In genomic region chr10:69839696-69840345, GRCh38 we compare ENCODE assay signal across 13 cellular contexts. TPM values are rescaled to one million over a fixed set of nuclear protein-coding genes. Genes with fewer than 3 reads are reported as not detected.
A peak's percentile ranks its signal among the peaks of the same experiment; 100 is the strongest.
DNase-seq lines count a peak whose midpoint lies in the region; ATAC-seq and TF ChIP-seq lines count a peak whose summit lies in the region.
"Had no signal": no experiment of that assay in that cellular context is flagged by ENCODE, and none has a peak within 500 bp of the region (broad histone marks: within the 10 kb centered on the region; RNA-seq: fewer than 3 reads in every experiment).

No MANE protein-coding gene starts in this region.

- H3K27ac ChIP-seq in body of pancreas, result no peak overlapping the region

- H3K27me3 ChIP-seq in body of pancreas, result no peaks in the 10 kb centered on the region

- TF ChIP-seq CTCF in body of pancreas (IDR thresholded peaks at IDR 0.05), result no peak

- DNase-seq in 8988T (peak; percentile 67), HK-2 (ENCODE audit: unreplicated experiment) (peak; percentile 73), body of pancreas (peak in 3 of 4 donors; percentile 21 to 27 (median 26)), hepatic stellate cell (ENCODE audit: low spot score) (peak; percentile 93), amygdala (lab: John Stamatoyannopoulos, UW) (no peak), COLO668 (lab: John Stamatoyannopoulos, UW; ENCODE audit: unreplicated experiment) (no peak)
- DNase-seq: activated T-cell treated with anti-CD3 and anti-CD28 coated beads for 4 hours, H9, NCI-H1092 treated with DMSO at 0.1 percent for 48 hours, small intestine had no signal

- WGBS in body of pancreas, 2 donors, result 68 to 71% methylated on average over 11 to 17 of the region's 17 CpGs

- no peaks in the 10 kb centered on the region for H3K36me3 ChIP-seq in body of pancreas (replicated peaks in 1 of 2; ENCODE audit: insufficient read depth in 1 of 2, low read depth in 2 of 2)

- no peak overlapping the region for H3K4me3 ChIP-seq in body of pancreas

- ATAC-seq in body of pancreas (peak; percentile 24), GM18519 (IDR thresholded peaks at IDR 0.05; ENCODE audit: low FRiP score, unreplicated experiment) (no peak), HG02759 (IDR thresholded peaks at IDR 0.05; ENCODE audit: unreplicated experiment) (no peak)

- no peak for TF ChIP-seq POLR2A in body of pancreas (IDR thresholded peaks at IDR 0.05)

- intact Hi-C loops in body of pancreas (cut with DNase I), result no loop called here

- H3K4me1 ChIP-seq in body of pancreas, result no peaks in the 10 kb centered on the region

- H3K9me3 ChIP-seq in body of pancreas, result no peaks in the 10 kb centered on the region

RNA-seq across cellular contexts. Expression of gene COL13A1, which starts 38.1 kb away (rescaled TPM):
- total RNA-seq in body of pancreas, result 1 to 10 TPM in 1 of 2 donors, not detected in 1; 2.3 TPM
- total RNA-seq: mesenteric fat pad had no signal

Comparison
In these comparisons a context has a peak if more than half of its experiments do, and no peak if none do; other contexts are left out.
1. DNase-seq: peak in 8988T (single experiment), HK-2 (single experiment), body of pancreas (3 of 4) and hepatic stellate cell (single experiment); none in amygdala (0 of 56) and COLO668 (single experiment).